Comparison of ENCODE assay signal across 15 cellular contexts in the genomic region with DNA sequence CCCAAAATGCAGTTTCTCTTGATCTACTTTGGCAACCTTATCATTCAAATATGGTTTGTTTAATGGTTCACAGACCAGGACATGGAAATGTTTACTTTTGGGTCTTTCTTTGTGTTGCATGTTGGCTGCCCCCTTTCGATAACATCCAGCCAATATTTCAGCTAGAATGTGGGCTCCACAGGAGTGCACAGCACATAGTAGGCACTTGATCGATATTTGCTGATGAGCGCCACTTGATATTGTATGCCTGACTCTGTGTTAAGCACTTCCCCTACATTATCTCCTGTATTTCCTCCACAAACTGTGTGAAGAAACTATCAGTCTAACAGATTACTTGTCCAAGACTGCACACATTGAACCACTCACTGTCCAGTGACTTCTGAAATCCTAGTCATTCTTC.
"Had no signal": no experiment of that assay in that cellular context is flagged by ENCODE, and none has a peak within 500 bp of the region (broad histone marks: within the 10 kb centered on the region; RNA-seq: fewer than 3 reads in every experiment).

No MANE protein-coding gene starts in this region.

- FAIRE-seq: endometrium had no signal

- H3K27me3 Mint-ChIP-seq: activated naive CD8-positive, alpha-beta T cell treated with anti-CD3 and anti-CD28 coated beads for 36 hours; activated T-cell treated with anti-CD3 and anti-CD28 coated beads, Interleukin-2, amount 50 U/mL, for 24 hours; naive thymus-derived CD4-positive, alpha-beta T cell; stimulated activated memory B cell treated with anti-CD40 and anti-IgM and Interleukin-4, amounts not matched to agents 10 μg/mL and 1 μg/mL and 100 μg/mL, for 72 hours had no signal

- DNase-seq: activated CD4-positive, CD25-positive, alpha-beta regulatory T cell; activated effector memory CD4-positive, alpha-beta T cell treated with anti-CD3 and anti-CD28 coated beads, Interleukin-2, amount 50 U/mL, for 16 hours; activated naive CD8-positive, alpha-beta T cell treated with anti-CD3 and anti-CD28 coated beads for 36 hours; activated T-cell treated with anti-CD3 and anti-CD28 coated beads, Interleukin-2, amount 50 U/mL, for 24 hours; hypothalamus; lower lobe of right lung; naive thymus-derived CD4-positive, alpha-beta T cell; posterior cingulate gyrus had no signal

- H3K27ac ChIP-seq: lower lobe of right lung, right atrium auricular region, skin epidermis, vagina had no signal

- H3K36me3 ChIP-seq: lower lobe of right lung, right atrium auricular region, tibial nerve, vagina had no signal

- H3K4me3 ChIP-seq: lower lobe of right lung, right atrium auricular region, skin epidermis, tibial nerve, vagina had no signal

- H3K27me3 ChIP-seq: right atrium auricular region, tibial nerve, vagina had no signal

- H3K27ac Mint-ChIP-seq: activated naive CD8-positive, alpha-beta T cell treated with anti-CD3 and anti-CD28 coated beads for 36 hours; activated T-cell treated with anti-CD3 and anti-CD28 coated beads, Interleukin-2, amount 50 U/mL, for 24 hours; stimulated activated memory B cell treated with anti-CD40 and anti-IgM and Interleukin-4, amounts not matched to agents 10 μg/mL and 1 μg/mL and 100 μg/mL, for 72 hours had no signal

- H3K9me3 ChIP-seq: lower lobe of right lung, right atrium auricular region, tibial nerve, vagina had no signal

- ATAC-seq: esophagus mucosa; lower lobe of right lung; naive thymus-derived CD4-positive, alpha-beta T cell; stimulated activated memory B cell treated with anti-CD40 and anti-IgM and Interleukin-4, amounts not matched to agents 10 μg/mL and 1 μg/mL and 100 μg/mL, for 72 hours had no signal

- H3K4me3 Mint-ChIP-seq: activated naive CD8-positive, alpha-beta T cell treated with anti-CD3 and anti-CD28 coated beads for 36 hours; activated T-cell treated with anti-CD3 and anti-CD28 coated beads, Interleukin-2, amount 50 U/mL, for 24 hours; naive thymus-derived CD4-positive, alpha-beta T cell; stimulated activated memory B cell treated with anti-CD40 and anti-IgM and Interleukin-4, amounts not matched to agents 10 μg/mL and 1 μg/mL and 100 μg/mL, for 72 hours had no signal
